ENCODE assay signal across 15 cellular contexts in genomic region chr1:118504867-118505266, GRCh38.
DNase-seq lines count a peak whose midpoint lies in the region; ATAC-seq and TF ChIP-seq lines count a peak whose summit lies in the region.
"Had no signal": no experiment of that assay in that cellular context is flagged by ENCODE, and none has a peak within 500 bp of the region (broad histone marks: within the 10 kb centered on the region; RNA-seq: fewer than 3 reads in every experiment).

No MANE protein-coding gene starts in this region.

- TF ChIP-seq CTCF in heart left ventricle (IDR thresholded peaks at IDR 0.05) (no peak), SK-N-SH (IDR thresholded peaks at IDR 0.05) (no peak)

- no peaks in the 10 kb centered on the region for H3F3A ChIP-seq in SK-N-SH (replicated peaks; ENCODE audit: insufficient read depth)

- no peak overlapping the region for H2AFZ ChIP-seq in SK-N-SH (ENCODE audit: low read depth)

- H3K36me3 ChIP-seq in heart left ventricle (no peaks in the 10 kb centered on the region), skeletal muscle tissue (ENCODE audit: control insufficient read depth in 3 of 3, insufficient read depth in 3 of 3, low read length in 3 of 3) (no peaks in the 10 kb centered on the region), SK-N-SH (replicated peaks in 1 of 2; ENCODE audit: control insufficient read depth in 1 of 2, insufficient read depth in 2 of 2, low read length in 1 of 2) (no peaks in the 10 kb centered on the region)
- H3K36me3 ChIP-seq: neutrophil had no signal

- H3K27ac ChIP-seq in heart left ventricle (no peak overlapping the region), skeletal muscle tissue (ENCODE audit: low read depth, low read length) (peak overlapping the region; percentile 45), SK-N-SH (ENCODE audit: low read depth in 2 of 2, low read length in 1 of 2) (no peak overlapping the region)
- H3K27ac ChIP-seq: neutrophil had no signal

- 6 to 16% (median 13%) methylated on average over 4 of the region's 4 CpGs for WGBS in heart left ventricle, 4 donors
- 4% methylated on average over 4 of the region's 4 CpGs for WGBS in SK-N-SH (ENCODE audit: low lambda C conversion rate)

- H3K27me3 ChIP-seq in heart left ventricle (no peaks in the 10 kb centered on the region), skeletal muscle tissue (ENCODE audit: control insufficient read depth in 3 of 3, insufficient read depth in 3 of 3, low read length in 3 of 3) (no peaks in the 10 kb centered on the region), SK-N-SH (ENCODE audit: insufficient read depth) (no peaks in the 10 kb centered on the region)
- H3K27me3 ChIP-seq: neutrophil had no signal

- H3K4me1 ChIP-seq in heart left ventricle (peaks cover 0 to 15% (median 1%) of the 10 kb centered on the region in 12 donors), skeletal muscle tissue (ENCODE audit: control insufficient read depth in 3 of 3, insufficient read depth in 3 of 3, low read length in 3 of 3) (peaks cover 13 to 20% (median 16%) of the 10 kb centered on the region in 3 donors), SK-N-SH (ENCODE audit: control insufficient read depth in 1 of 2, insufficient read depth in 2 of 2, low read depth in 1 of 2, low read length in 1 of 2) (no peaks in the 10 kb centered on the region)

- no peak for TF ChIP-seq EP300 in SK-N-SH (IDR thresholded peaks at IDR 0.05; ENCODE audit: borderline replicate concordance in 1 of 2, low read depth in 1 of 2, low read length in 1 of 2)

- no peaks in the 10 kb centered on the region for H4K20me1 ChIP-seq in SK-N-SH (ENCODE audit: insufficient read depth)

- H3K4me3 ChIP-seq in heart left ventricle, result no peak overlapping the region
- H3K4me3 ChIP-seq in skeletal muscle tissue (ENCODE audit: low read length in 3 of 3), result no peak overlapping the region
- H3K4me3 ChIP-seq in SK-N-SH (ENCODE audit: low read depth in 2 of 2, low read length in 1 of 2), result no peak overlapping the region

- H3K4me2 ChIP-seq in SK-N-SH, result no peak overlapping the region

- peak; percentile 62 to 89 (median 76) for ATAC-seq in heart left ventricle
- no peak for ATAC-seq in GM21526 (IDR thresholded peaks at IDR 0.05; ENCODE audit: low FRiP score, unreplicated experiment)

- CTCF ChIA-PET in SK-N-SH (lab: Yijun Ruan, JAX), result no interaction called here

- H3K9ac ChIP-seq in skeletal muscle tissue (ENCODE audit: low read depth in 1 of 3, low read length in 3 of 3), result peak overlapping the region in 1 of 3 donors; percentile 29
- H3K9ac ChIP-seq in SK-N-SH, result no peak overlapping the region

- DNase-seq in NCI-H2196 (lab: John Stamatoyannopoulos, UW; ENCODE audit: unreplicated experiment), result peak; percentile 6
- DNase-seq in NCI-H2196 treated with DMSO at 0.1 percent for 48 hours (lab: John Stamatoyannopoulos, UW; ENCODE audit: unreplicated experiment), result no peak
- peak; percentile 25 for DNase-seq in NCI-H345 treated with DMSO at 0.1 percent for 48 hours (lab: John Stamatoyannopoulos, UW; ENCODE audit: unreplicated experiment)
- DNase-seq in heart left ventricle, result peak; percentile 22 to 68 (median 41)
- DNase-seq in SK-N-SH, result no peak
- DNase-seq in effector CD4-positive, alpha-beta T cell, result no peak
- DNase-seq: activated naive CD4-positive, alpha-beta T cell treated with anti-CD3 and anti-CD28 coated beads for 36 hours; aorta; CD4-positive, CD25-positive, alpha-beta regulatory T cell; GOT3; hippocampal formation; NK-92 treated with Interleukin-12 subunit alpha and Interleukin-12 subunit beta, amount 100 ng/mL, for 24 hours had no signal

- H3K9me2 ChIP-seq in SK-N-SH, result no peaks in the 10 kb centered on the region

- POLR2A ChIA-PET in SK-N-SH (lab: Yijun Ruan, JAX), result no interaction called here

- TF ChIP-seq POLR2A in heart left ventricle (IDR thresholded peaks at IDR 0.05), result no peak

- TF ChIP-seq RAD21 in SK-N-SH (IDR thresholded peaks at IDR 0.05; ENCODE audit: low read length), result no peak

- intact Hi-C loops in heart left ventricle (cut with DNase I), result no loop called here

- no peaks in the 10 kb centered on the region for H3K79me2 ChIP-seq in SK-N-SH (ENCODE audit: insufficient read depth)

- H3K9me3 ChIP-seq in heart left ventricle (no peaks in the 10 kb centered on the region), skeletal muscle tissue (ENCODE audit: control insufficient read depth in 3 of 3, low read length in 3 of 3) (no peaks in the 10 kb centered on the region), SK-N-SH (no peaks in the 10 kb centered on the region)
- H3K9me3 ChIP-seq: neutrophil had no signal

TF ChIP-seq in SK-N-SH, 30 proteins besides CTCF, POLR2A, EP300 and RAD21 (continues in another document):
- TF ChIP-seq GATA2 (CRISPR knock-in tag; IDR thresholded peaks at IDR 0.05) (no peak), RFX5 (IDR thresholded peaks at IDR 0.05; ENCODE audit: low read length) (no peak), TEAD4 (IDR thresholded peaks at IDR 0.05; ENCODE audit: borderline replicate concordance, insufficient read depth) (no peak), POLR2AphosphoS5 (IDR thresholded peaks at IDR 0.05; ENCODE audit: low read depth, low read length) (no peak), YY1 (IDR thresholded peaks at IDR 0.05; ENCODE audit: low read depth) (no peak), MAX (IDR thresholded peaks at IDR 0.05; ENCODE audit: low read depth) (no peak), GABPA (IDR thresholded peaks at IDR 0.05; ENCODE audit: low read depth) (no peak), RCOR1 (IDR thresholded peaks at IDR 0.05; ENCODE audit: low read length) (no peak), PBX3 (IDR thresholded peaks at IDR 0.05) (no peak), USF1 (IDR thresholded peaks at IDR 0.05; ENCODE audit: borderline replicate concordance, low read depth) (no peak), FOXJ3 (CRISPR knock-in tag; IDR thresholded peaks at IDR 0.05) (no peak), ELF1 (IDR thresholded peaks at IDR 0.05) (no peak), SIN3A (IDR thresholded peaks at IDR 0.05; ENCODE audit: borderline replicate concordance, low read depth, low read length) (no peak), ZBTB33 (IDR thresholded peaks at IDR 0.05; ENCODE audit: borderline replicate concordance, low read depth) (no peak), USF2 (IDR thresholded peaks at IDR 0.05; ENCODE audit: borderline replicate concordance, low read depth, low read length) (no peak)

Comparison
In these comparisons a context has a peak if more than half of its experiments do, and no peak if none do; other contexts are left out.
1. DNase-seq: peak in NCI-H2196 (single experiment), NCI-H345 treated with DMSO at 0.1 percent for 48 hours (single experiment) and heart left ventricle (5 of 5); none in NCI-H2196 treated with DMSO at 0.1 percent for 48 hours (single experiment), SK-N-SH (single experiment) and effector CD4-positive, alpha-beta T cell (single experiment).